ENCODE assay signal across 13 cellular contexts in genomic region chr5:158414780-158415179, GRCh38.
DNase-seq lines count a peak whose midpoint lies in the region; ATAC-seq and TF ChIP-seq lines count a peak whose summit lies in the region.
"Had no signal": no experiment of that assay in that cellular context is flagged by ENCODE, and none has a peak within 500 bp of the region (broad histone marks: within the 10 kb centered on the region; RNA-seq: fewer than 3 reads in every experiment).

No MANE protein-coding gene starts in this region.

- H3K4me3 ChIP-seq in astrocyte of the cerebellum (ENCODE audit: low read depth, low read length) (no peak overlapping the region), gastrocnemius medialis (no peak overlapping the region)
- H3K4me3 ChIP-seq in CD8-positive, alpha-beta T cell (ENCODE audit: low read depth, low read length), result no peak overlapping the region

- CTCF ChIA-PET in activated CD8-positive, alpha-beta memory T cell treated with anti-CD3 and anti-CD28 coated beads, Interleukin-2, amount 10 ng/mL, durations not matched to agents 7 days and 5 days (lab: Charles Lee), result no interaction called here
- CTCF ChIA-PET in CD8-positive, alpha-beta T cell (lab: Charles Lee), result no interaction called here

- peaks cover 6% of the 10 kb centered on the region for H3K9me3 Mint-ChIP-seq in progenitor cell of endocrine pancreas (ENCODE audit: low read depth)
- H3K9me3 Mint-ChIP-seq in activated CD8-positive, alpha-beta memory T cell treated with anti-CD3 and anti-CD28 coated beads, Interleukin-2, amount 10 ng/mL, durations not matched to agents 7 days and 5 days (ENCODE audit: low read depth), result no peaks in the 10 kb centered on the region
- H3K9me3 Mint-ChIP-seq in CD8-positive, alpha-beta T cell, result peaks cover 1% of the 10 kb centered on the region

- no peaks in the 10 kb centered on the region for H3K27me3 Mint-ChIP-seq in progenitor cell of endocrine pancreas
- peaks cover 2% of the 10 kb centered on the region for H3K27me3 Mint-ChIP-seq in activated CD8-positive, alpha-beta memory T cell treated with anti-CD3 and anti-CD28 coated beads, Interleukin-2, amount 10 ng/mL, durations not matched to agents 7 days and 5 days
- H3K27me3 Mint-ChIP-seq in CD8-positive, alpha-beta T cell (ENCODE audit: low read depth), result no peaks in the 10 kb centered on the region

- TF ChIP-seq CTCF in astrocyte of the cerebellum (IDR thresholded peaks at IDR 0.05; ENCODE audit: low read depth, low read length, missing control alignments), result no peak
- TF ChIP-seq CTCF in foreskin keratinocyte (conservative IDR thresholded peaks at IDR 0.05), result no peak
- no peak for TF ChIP-seq CTCF in gastrocnemius medialis (IDR thresholded peaks at IDR 0.05 in 4 of 5, conservative IDR thresholded peaks at IDR 0.05 in 1 of 5)
- TF ChIP-seq CTCF in progenitor cell of endocrine pancreas (IDR thresholded peaks at IDR 0.05; ENCODE audit: unreplicated experiment), result no peak
- no peak for TF ChIP-seq CTCF in CD8-positive, alpha-beta T cell (IDR thresholded peaks at IDR 0.05)

- intact Hi-C loops in gastrocnemius medialis (cut with DNase I; ENCODE audit: low total_unique reads), result no loop called here
- intact Hi-C loops in CD8-positive, alpha-beta T cell (cut with DNase I, micrococcal nuclease), result no loop called here

- no peak for TF ChIP-seq POLR2A in gastrocnemius medialis (IDR thresholded peaks at IDR 0.05)

- POLR2A ChIA-PET in CD8-positive, alpha-beta T cell (lab: Charles Lee), result no interaction called here

- no peaks in the 10 kb centered on the region for H3K36me3 Mint-ChIP-seq in progenitor cell of endocrine pancreas (ENCODE audit: insufficient read depth)
- no peaks in the 10 kb centered on the region for H3K36me3 Mint-ChIP-seq in activated CD8-positive, alpha-beta memory T cell treated with anti-CD3 and anti-CD28 coated beads, Interleukin-2, amount 10 ng/mL, durations not matched to agents 7 days and 5 days
- no peaks in the 10 kb centered on the region for H3K36me3 Mint-ChIP-seq in CD8-positive, alpha-beta T cell

- H3K4me1 Mint-ChIP-seq in progenitor cell of endocrine pancreas (ENCODE audit: low read depth), result peaks cover 9% of the 10 kb centered on the region
- H3K4me1 Mint-ChIP-seq in activated CD8-positive, alpha-beta memory T cell treated with anti-CD3 and anti-CD28 coated beads, Interleukin-2, amount 10 ng/mL, durations not matched to agents 7 days and 5 days, result no peaks in the 10 kb centered on the region
- no peaks in the 10 kb centered on the region for H3K4me1 Mint-ChIP-seq in CD8-positive, alpha-beta T cell (ENCODE audit: low read depth)

- no peak overlapping the region for H3K27ac ChIP-seq in foreskin keratinocyte
- peak overlapping the region in 3 of 4 donors; percentile 39 to 57 (median 46) for H3K27ac ChIP-seq in gastrocnemius medialis
- H3K27ac ChIP-seq in CD8-positive, alpha-beta T cell (ENCODE audit: low read depth, low read length), result no peak overlapping the region

- ATAC-seq in foreskin keratinocyte, result peak; percentile 46
- peak; percentile 71 to 72 for ATAC-seq in gastrocnemius medialis
- no peak for ATAC-seq in activated CD8-positive, alpha-beta memory T cell treated with anti-CD3 and anti-CD28 coated beads, Interleukin-2, amount 10 ng/mL, durations not matched to agents 7 days and 5 days
- ATAC-seq in CD8-positive, alpha-beta T cell, result no peak

- in situ Hi-C loops in astrocyte of the cerebellum (cut with HindIII; ENCODE audit: low sequenced_read_pairs) (no loop called here), gastrocnemius medialis (cut with MboI; ENCODE audit: low sequenced_read_pairs in 4 of 4) (no loop called here)

- no peaks in the 10 kb centered on the region for H3K9me3 ChIP-seq in gastrocnemius medialis
- H3K9me3 ChIP-seq in CD8-positive, alpha-beta T cell (ENCODE audit: low read length), result no peaks in the 10 kb centered on the region

- H3K27me3 ChIP-seq in foreskin keratinocyte, result peaks cover 2% of the 10 kb centered on the region
- no peaks in the 10 kb centered on the region for H3K27me3 ChIP-seq in gastrocnemius medialis
- H3K27me3 ChIP-seq in CD8-positive, alpha-beta T cell (ENCODE audit: insufficient read depth, low read length), result no peaks in the 10 kb centered on the region

- H3K4me1 ChIP-seq in foreskin keratinocyte (no peaks in the 10 kb centered on the region), gastrocnemius medialis (no peaks in the 10 kb centered on the region)
- no peaks in the 10 kb centered on the region for H3K4me1 ChIP-seq in CD8-positive, alpha-beta T cell (ENCODE audit: insufficient read depth, low read length)

- no peak overlapping the region for H3K4me3 Mint-ChIP-seq in progenitor cell of endocrine pancreas (ENCODE audit: low read depth)
- H3K4me3 Mint-ChIP-seq in activated CD8-positive, alpha-beta memory T cell treated with anti-CD3 and anti-CD28 coated beads, Interleukin-2, amount 10 ng/mL, durations not matched to agents 7 days and 5 days, result no peak overlapping the region
- H3K4me3 Mint-ChIP-seq in CD8-positive, alpha-beta T cell, result no peak overlapping the region

- H3K27ac Mint-ChIP-seq in progenitor cell of endocrine pancreas, result no peak overlapping the region
- no peak overlapping the region for H3K27ac Mint-ChIP-seq in activated CD8-positive, alpha-beta memory T cell treated with anti-CD3 and anti-CD28 coated beads, Interleukin-2, amount 10 ng/mL, durations not matched to agents 7 days and 5 days
- no peak overlapping the region for H3K27ac Mint-ChIP-seq in CD8-positive, alpha-beta T cell

- DNase-seq in GM03348 (ENCODE audit: low spot score), result peak; percentile 57
- peak; percentile 77 for DNase-seq in astrocyte of the cerebellum (ENCODE audit: low read depth)
- peak in 1 of 2 donors; percentile 43 for DNase-seq in foreskin keratinocyte
- no peak for DNase-seq in gastrocnemius medialis
- no peak for DNase-seq in foreskin melanocyte
- DNase-seq in progenitor cell of endocrine pancreas (ENCODE audit: low spot score, unreplicated experiment), result no peak
- no peak for DNase-seq in activated CD8-positive, alpha-beta memory T cell treated with anti-CD3 and anti-CD28 coated beads, Interleukin-2, amount 10 ng/mL, durations not matched to agents 7 days and 5 days
- DNase-seq in CD8-positive, alpha-beta T cell, result no peak
- DNase-seq: activated T-cell treated with anti-CD3 and anti-CD28 coated beads, Interleukin-2, amount 50 U/mL, for 1 hour; Calu3; hypothalamus; NCI-H1417 treated with DMSO at 0.1 percent for 48 hours; stimulated activated CD4-positive, alpha-beta T cell treated with anti-CD3 and anti-CD28 coated beads, Interleukin-12 subunit alpha, Interleukin-12 subunit beta, amount 100 ng/mL, for 4 hours had no signal

- H3K36me3 ChIP-seq in gastrocnemius medialis, result no peaks in the 10 kb centered on the region
- H3K36me3 ChIP-seq in CD8-positive, alpha-beta T cell (ENCODE audit: insufficient read depth, low read length), result no peaks in the 10 kb centered on the region

Comparison
In these comparisons a context has a peak if more than half of its experiments do, and no peak if none do; other contexts are left out.
1. DNase-seq: peak in GM03348 (single experiment) and astrocyte of the cerebellum (single experiment); none in gastrocnemius medialis (0 of 2), foreskin melanocyte (single experiment), progenitor cell of endocrine pancreas (single experiment), activated CD8-positive, alpha-beta memory T cell treated with anti-CD3 and anti-CD28 coated beads, Interleukin-2, amount 10 ng/mL, durations not matched to agents 7 days and 5 days (single experiment) and CD8-positive, alpha-beta T cell (0 of 7).
2. ATAC-seq: peak in foreskin keratinocyte (single experiment) and gastrocnemius medialis (2 of 2); none in activated CD8-positive, alpha-beta memory T cell treated with anti-CD3 and anti-CD28 coated beads, Interleukin-2, amount 10 ng/mL, durations not matched to agents 7 days and 5 days (single experiment) and CD8-positive, alpha-beta T cell (single experiment).
3. H3K27ac ChIP-seq: peak in gastrocnemius medialis (3 of 4); none in foreskin keratinocyte (single experiment) and CD8-positive, alpha-beta T cell (single experiment).